In the genomic region with DNA sequence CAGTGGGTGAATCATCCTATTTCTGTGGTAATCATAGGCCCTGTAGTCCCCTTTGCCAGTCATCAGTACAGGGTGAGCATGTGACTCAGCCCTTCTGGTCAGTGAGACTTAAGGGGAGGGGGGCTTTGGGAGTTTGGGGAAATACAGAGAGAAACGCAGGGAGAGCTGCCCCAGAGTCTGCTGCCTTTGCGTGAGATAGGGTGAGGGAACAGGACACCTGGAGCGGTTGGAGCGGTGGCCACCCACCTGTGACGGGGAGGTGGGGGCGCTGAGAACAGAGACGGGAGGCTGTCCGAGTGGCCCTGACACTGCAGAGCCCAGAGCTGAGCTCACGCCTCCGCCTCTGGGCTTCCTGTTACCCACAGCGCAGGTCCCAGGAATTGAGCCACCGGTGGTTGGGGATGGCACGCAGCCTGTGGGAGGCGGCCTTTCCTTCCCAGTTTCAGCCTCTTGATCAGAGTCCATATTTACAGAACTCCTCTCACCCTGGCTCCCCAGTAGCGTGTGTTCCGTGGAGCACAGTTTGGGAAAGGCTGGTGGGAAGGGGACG, we compare ENCODE assay signal across 2 cellular contexts.
TF ChIP-seq lines count a peak whose summit lies in the region.

No MANE protein-coding gene starts in this region.

TF ChIP-seq in IMR-90, 13 proteins besides CTCF, POLR2A, EP300 and RAD21:
- TF ChIP-seq BHLHE40 (IDR thresholded peaks at IDR 0.05; ENCODE audit: low read depth, low read length), result no peak
- TF ChIP-seq CEBPB (IDR thresholded peaks at IDR 0.05; ENCODE audit: low read depth, low read length), result no peak
- no peak for TF ChIP-seq SMC3 (IDR thresholded peaks at IDR 0.05; ENCODE audit: low read depth, low read length)
- TF ChIP-seq NFE2L2 (IDR thresholded peaks at IDR 0.05; ENCODE audit: low read depth, low read length), result no peak
- no peak for TF ChIP-seq MAFK (IDR thresholded peaks at IDR 0.05; ENCODE audit: low read depth, low read length)
- no peak for TF ChIP-seq RFX5 (IDR thresholded peaks at IDR 0.05; ENCODE audit: low read depth, low read length)
- TF ChIP-seq RCOR1 (IDR thresholded peaks at IDR 0.05; ENCODE audit: insufficient replicate concordance, low read length), result no peak
- TF ChIP-seq MXI1 (IDR thresholded peaks at IDR 0.05; ENCODE audit: borderline replicate concordance, low read depth, low read length), result no peak
- TF ChIP-seq, protein P1, sequence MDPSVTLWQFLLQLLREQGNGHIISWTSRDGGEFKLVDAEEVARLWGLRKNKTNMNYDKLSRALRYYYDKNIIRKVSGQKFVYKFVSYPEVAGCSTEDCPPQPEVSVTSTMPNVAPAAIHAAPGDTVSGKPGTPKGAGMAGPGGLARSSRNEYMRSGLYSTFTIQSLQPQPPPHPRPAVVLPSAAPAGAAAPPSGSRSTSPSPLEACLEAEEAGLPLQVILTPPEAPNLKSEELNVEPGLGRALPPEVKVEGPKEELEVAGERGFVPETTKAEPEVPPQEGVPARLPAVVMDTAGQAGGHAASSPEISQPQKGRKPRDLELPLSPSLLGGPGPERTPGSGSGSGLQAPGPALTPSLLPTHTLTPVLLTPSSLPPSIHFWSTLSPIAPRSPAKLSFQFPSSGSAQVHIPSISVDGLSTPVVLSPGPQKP (IDR thresholded peaks at IDR 0.05; ENCODE audit: borderline replicate concordance, low read depth, low read length), result no peak
- TF ChIP-seq USF2 (IDR thresholded peaks at IDR 0.05; ENCODE audit: low read depth, low read length), result peak; percentile 56; the same call in 1 of the 2 replicates
- peak; percentile 60; the same call in 1 of the 2 replicates for TF ChIP-seq FOS (IDR thresholded peaks at IDR 0.05; ENCODE audit: low read depth, low read length)
- no peak for TF ChIP-seq CHD1 (IDR thresholded peaks at IDR 0.05; ENCODE audit: low read depth, low read length)
- peak; percentile 30; the same call in 1 of the 2 replicates for TF ChIP-seq MAZ (IDR thresholded peaks at IDR 0.05; ENCODE audit: borderline replicate concordance, low read depth, low read length)

TF ChIP-seq in HepG2, 621 proteins besides CTCF, POLR2A, EP300 and RAD21 (continues in another document):
- TF ChIP-seq SRSF4 (IDR thresholded peaks at IDR 0.05; ENCODE audit: low read depth, low read length, poor library complexity, severe bottlenecking), result no peak
- no peak for TF ChIP-seq NPAS2 (CRISPR knock-in tag; IDR thresholded peaks at IDR 0.05; ENCODE audit: borderline replicate concordance)
- TF ChIP-seq, protein P2, sequence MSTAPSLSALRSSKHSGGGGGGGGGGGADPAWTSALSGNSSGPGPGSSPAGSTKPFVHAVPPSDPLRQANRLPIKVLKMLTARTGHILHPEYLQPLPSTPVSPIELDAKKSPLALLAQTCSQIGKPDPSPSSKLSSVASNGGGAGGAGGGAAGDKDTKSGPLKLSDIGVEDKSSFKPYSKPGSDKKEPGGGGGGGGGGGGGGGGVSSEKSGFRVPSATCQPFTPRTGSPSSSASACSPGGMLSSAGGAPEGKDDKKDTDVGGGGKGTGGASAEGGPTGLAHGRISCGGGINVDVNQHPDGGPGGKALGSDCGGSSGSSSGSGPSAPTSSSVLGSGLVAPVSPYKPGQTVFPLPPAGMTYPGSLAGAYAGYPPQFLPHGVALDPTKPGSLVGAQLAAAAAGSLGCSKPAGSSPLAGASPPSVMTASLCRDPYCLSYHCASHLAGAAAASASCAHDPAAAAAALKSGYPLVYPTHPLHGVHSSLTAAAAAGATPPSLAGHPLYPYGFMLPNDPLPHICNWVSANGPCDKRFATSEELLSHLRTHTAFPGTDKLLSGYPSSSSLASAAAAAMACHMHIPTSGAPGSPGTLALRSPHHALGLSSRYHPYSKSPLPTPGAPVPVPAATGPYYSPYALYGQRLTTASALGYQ (CRISPR knock-in tag; IDR thresholded peaks at IDR 0.05), result no peak
- peak; percentile 29 for TF ChIP-seq XRCC5 (optimal IDR thresholded peaks at IDR 0.05; ENCODE audit: low read length)
- TF ChIP-seq LCORL (IDR thresholded peaks at IDR 0.05), result no peak
- peak; percentile 35; the same call in 1 of the 2 replicates for TF ChIP-seq LCORL (CRISPR knock-in tag; IDR thresholded peaks at IDR 0.05)
- TF ChIP-seq IKZF5 (CRISPR knock-in tag; IDR thresholded peaks at IDR 0.05), result peak; percentile 42; the same call in 1 of the 2 replicates
- TF ChIP-seq ZNF841 (CRISPR knock-in tag; IDR thresholded peaks at IDR 0.05; ENCODE audit: borderline replicate concordance), result no peak
- no peak for TF ChIP-seq NR2F6 (IDR thresholded peaks at IDR 0.05)
- TF ChIP-seq NR2F6 (CRISPR knock-in tag; IDR thresholded peaks at IDR 0.05), result 0 out of 2 replicates have a peak, but pooled peaks have one; percentile 27
- TF ChIP-seq YEATS2 (CRISPR knock-in tag; IDR thresholded peaks at IDR 0.05; ENCODE audit: borderline replicate concordance), result no peak
- no peak for TF ChIP-seq GLI4 (CRISPR knock-in tag; IDR thresholded peaks at IDR 0.05; ENCODE audit: borderline replicate concordance)
- TF ChIP-seq HOMEZ (CRISPR knock-in tag; IDR thresholded peaks at IDR 0.05; ENCODE audit: low read depth), result 0 out of 2 replicates have a peak, but pooled peaks have one; percentile 44
- TF ChIP-seq RARA (CRISPR knock-in tag; IDR thresholded peaks at IDR 0.05), result peak; percentile 31; the same call in 1 of the 2 replicates
- TF ChIP-seq NCOA1 (CRISPR knock-in tag; IDR thresholded peaks at IDR 0.05), result no peak
- peak; percentile 79 for TF ChIP-seq HNF4A (CRISPR knock-in tag; IDR thresholded peaks at IDR 0.05)
- no peak for TF ChIP-seq SMYD3 (CRISPR knock-in tag; IDR thresholded peaks at IDR 0.05)
- no peak for TF ChIP-seq ZNF724P (CRISPR knock-in tag; IDR thresholded peaks at IDR 0.05; ENCODE audit: borderline replicate concordance)
- TF ChIP-seq HMG20A (CRISPR knock-in tag; IDR thresholded peaks at IDR 0.05; ENCODE audit: borderline replicate concordance), result peak; percentile 33; the same call in 1 of the 2 replicates
- TF ChIP-seq NFATC3 (CRISPR knock-in tag; IDR thresholded peaks at IDR 0.05), result no peak
- no peak for TF ChIP-seq NRL (CRISPR knock-in tag; IDR thresholded peaks at IDR 0.05; ENCODE audit: borderline replicate concordance)
- TF ChIP-seq, protein P3, sequence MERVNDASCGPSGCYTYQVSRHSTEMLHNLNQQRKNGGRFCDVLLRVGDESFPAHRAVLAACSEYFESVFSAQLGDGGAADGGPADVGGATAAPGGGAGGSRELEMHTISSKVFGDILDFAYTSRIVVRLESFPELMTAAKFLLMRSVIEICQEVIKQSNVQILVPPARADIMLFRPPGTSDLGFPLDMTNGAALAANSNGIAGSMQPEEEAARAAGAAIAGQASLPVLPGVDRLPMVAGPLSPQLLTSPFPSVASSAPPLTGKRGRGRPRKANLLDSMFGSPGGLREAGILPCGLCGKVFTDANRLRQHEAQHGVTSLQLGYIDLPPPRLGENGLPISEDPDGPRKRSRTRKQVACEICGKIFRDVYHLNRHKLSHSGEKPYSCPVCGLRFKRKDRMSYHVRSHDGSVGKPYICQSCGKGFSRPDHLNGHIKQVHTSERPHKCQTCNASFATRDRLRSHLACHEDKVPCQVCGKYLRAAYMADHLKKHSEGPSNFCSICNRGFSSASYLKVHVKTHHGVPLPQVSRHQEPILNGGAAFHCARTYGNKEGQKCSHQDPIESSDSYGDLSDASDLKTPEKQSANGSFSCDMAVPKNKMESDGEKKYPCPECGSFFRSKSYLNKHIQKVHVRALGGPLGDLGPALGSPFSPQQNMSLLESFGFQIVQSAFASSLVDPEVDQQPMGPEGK (CRISPR knock-in tag; IDR thresholded peaks at IDR 0.05), result peak; percentile 57
- TF ChIP-seq SMAD9 (CRISPR knock-in tag; IDR thresholded peaks at IDR 0.05), result no peak
- TF ChIP-seq, protein P4, sequence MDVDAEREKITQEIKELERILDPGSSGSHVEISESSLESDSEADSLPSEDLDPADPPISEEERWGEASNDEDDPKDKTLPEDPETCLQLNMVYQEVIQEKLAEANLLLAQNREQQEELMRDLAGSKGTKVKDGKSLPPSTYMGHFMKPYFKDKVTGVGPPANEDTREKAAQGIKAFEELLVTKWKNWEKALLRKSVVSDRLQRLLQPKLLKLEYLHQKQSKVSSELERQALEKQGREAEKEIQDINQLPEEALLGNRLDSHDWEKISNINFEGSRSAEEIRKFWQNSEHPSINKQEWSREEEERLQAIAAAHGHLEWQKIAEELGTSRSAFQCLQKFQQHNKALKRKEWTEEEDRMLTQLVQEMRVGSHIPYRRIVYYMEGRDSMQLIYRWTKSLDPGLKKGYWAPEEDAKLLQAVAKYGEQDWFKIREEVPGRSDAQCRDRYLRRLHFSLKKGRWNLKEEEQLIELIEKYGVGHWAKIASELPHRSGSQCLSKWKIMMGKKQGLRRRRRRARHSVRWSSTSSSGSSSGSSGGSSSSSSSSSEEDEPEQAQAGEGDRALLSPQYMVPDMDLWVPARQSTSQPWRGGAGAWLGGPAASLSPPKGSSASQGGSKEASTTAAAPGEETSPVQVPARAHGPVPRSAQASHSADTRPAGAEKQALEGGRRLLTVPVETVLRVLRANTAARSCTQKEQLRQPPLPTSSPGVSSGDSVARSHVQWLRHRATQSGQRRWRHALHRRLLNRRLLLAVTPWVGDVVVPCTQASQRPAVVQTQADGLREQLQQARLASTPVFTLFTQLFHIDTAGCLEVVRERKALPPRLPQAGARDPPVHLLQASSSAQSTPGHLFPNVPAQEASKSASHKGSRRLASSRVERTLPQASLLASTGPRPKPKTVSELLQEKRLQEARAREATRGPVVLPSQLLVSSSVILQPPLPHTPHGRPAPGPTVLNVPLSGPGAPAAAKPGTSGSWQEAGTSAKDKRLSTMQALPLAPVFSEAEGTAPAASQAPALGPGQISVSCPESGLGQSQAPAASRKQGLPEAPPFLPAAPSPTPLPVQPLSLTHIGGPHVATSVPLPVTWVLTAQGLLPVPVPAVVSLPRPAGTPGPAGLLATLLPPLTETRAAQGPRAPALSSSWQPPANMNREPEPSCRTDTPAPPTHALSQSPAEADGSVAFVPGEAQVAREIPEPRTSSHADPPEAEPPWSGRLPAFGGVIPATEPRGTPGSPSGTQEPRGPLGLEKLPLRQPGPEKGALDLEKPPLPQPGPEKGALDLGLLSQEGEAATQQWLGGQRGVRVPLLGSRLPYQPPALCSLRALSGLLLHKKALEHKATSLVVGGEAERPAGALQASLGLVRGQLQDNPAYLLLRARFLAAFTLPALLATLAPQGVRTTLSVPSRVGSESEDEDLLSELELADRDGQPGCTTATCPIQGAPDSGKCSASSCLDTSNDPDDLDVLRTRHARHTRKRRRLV (CRISPR knock-in tag; IDR thresholded peaks at IDR 0.05), result no peak
- TF ChIP-seq, protein P5, sequence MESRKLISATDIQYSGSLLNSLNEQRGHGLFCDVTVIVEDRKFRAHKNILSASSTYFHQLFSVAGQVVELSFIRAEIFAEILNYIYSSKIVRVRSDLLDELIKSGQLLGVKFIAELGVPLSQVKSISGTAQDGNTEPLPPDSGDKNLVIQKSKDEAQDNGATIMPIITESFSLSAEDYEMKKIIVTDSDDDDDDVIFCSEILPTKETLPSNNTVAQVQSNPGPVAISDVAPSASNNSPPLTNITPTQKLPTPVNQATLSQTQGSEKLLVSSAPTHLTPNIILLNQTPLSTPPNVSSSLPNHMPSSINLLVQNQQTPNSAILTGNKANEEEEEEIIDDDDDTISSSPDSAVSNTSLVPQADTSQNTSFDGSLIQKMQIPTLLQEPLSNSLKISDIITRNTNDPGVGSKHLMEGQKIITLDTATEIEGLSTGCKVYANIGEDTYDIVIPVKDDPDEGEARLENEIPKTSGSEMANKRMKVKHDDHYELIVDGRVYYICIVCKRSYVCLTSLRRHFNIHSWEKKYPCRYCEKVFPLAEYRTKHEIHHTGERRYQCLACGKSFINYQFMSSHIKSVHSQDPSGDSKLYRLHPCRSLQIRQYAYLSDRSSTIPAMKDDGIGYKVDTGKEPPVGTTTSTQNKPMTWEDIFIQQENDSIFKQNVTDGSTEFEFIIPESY (CRISPR knock-in tag; IDR thresholded peaks at IDR 0.05), result peak; percentile 68
- TF ChIP-seq MEF2D (CRISPR knock-in tag; IDR thresholded peaks at IDR 0.05), result no peak
- TF ChIP-seq ZNF614 (CRISPR knock-in tag; IDR thresholded peaks at IDR 0.05; ENCODE audit: borderline replicate concordance), result no peak
- TF ChIP-seq ESRRA (CRISPR knock-in tag; IDR thresholded peaks at IDR 0.05; ENCODE audit: low read depth), result no peak
- no peak for TF ChIP-seq ZNF496 (CRISPR knock-in tag; IDR thresholded peaks at IDR 0.05; ENCODE audit: insufficient replicate concordance)
- TF ChIP-seq SALL1 (CRISPR knock-in tag; IDR thresholded peaks at IDR 0.05), result peak; percentile 27; the same call in 1 of the 2 replicates
- TF ChIP-seq ZNF230 (CRISPR knock-in tag; IDR thresholded peaks at IDR 0.05), result no peak
- TF ChIP-seq NCOA2 (CRISPR knock-in tag; IDR thresholded peaks at IDR 0.05), result 0 out of 2 replicates have a peak, but pooled peaks have one; percentile 19
- TF ChIP-seq, protein P6, sequence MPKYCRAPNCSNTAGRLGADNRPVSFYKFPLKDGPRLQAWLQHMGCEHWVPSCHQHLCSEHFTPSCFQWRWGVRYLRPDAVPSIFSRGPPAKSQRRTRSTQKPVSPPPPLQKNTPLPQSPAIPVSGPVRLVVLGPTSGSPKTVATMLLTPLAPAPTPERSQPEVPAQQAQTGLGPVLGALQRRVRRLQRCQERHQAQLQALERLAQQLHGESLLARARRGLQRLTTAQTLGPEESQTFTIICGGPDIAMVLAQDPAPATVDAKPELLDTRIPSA (CRISPR knock-in tag; IDR thresholded peaks at IDR 0.05; ENCODE audit: borderline replicate concordance), result no peak
- TF ChIP-seq, protein P7, sequence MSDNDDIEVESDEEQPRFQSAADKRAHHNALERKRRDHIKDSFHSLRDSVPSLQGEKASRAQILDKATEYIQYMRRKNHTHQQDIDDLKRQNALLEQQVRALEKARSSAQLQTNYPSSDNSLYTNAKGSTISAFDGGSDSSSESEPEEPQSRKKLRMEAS (IDR thresholded peaks at IDR 0.05), result 0 out of 2 replicates have a peak, but pooled peaks have one; percentile 30
- TF ChIP-seq ZNF263 (CRISPR knock-in tag; IDR thresholded peaks at IDR 0.05), result peak; percentile 61
